11 cellular contexts compared by ENCODE assay signal in genomic region chr10:113666682-113667252, GRCh38. TPM values are rescaled to one million over a fixed set of nuclear protein-coding genes. Genes with fewer than 3 reads are reported as not detected.
DNase-seq lines count a peak whose midpoint lies in the region; ATAC-seq and TF ChIP-seq lines count a peak whose summit lies in the region.
"Had no signal": no experiment of that assay in that cellular context is flagged by ENCODE, and none has a peak within 500 bp of the region (broad histone marks: within the 10 kb centered on the region; RNA-seq: fewer than 3 reads in every experiment).

No MANE protein-coding gene starts in this region.

- TF ChIP-seq CTCF in DND-41 (IDR thresholded peaks at IDR 0.05; ENCODE audit: borderline replicate concordance, extremely low read depth, low read length, poor library complexity, severe bottlenecking): no peak

- DNase-seq in DND-41 (peak; percentile 26), amniotic epithelial cell (ENCODE audit: low read depth) (peak; percentile 36), aorta (no peak), putamen (ENCODE audit: low spot score) (no peak), DMS 273 treated with DMSO at 0.1 percent for 48 hours (lab: John Stamatoyannopoulos, UW) (no peak), NCI-H1694 treated with DMSO at 0.1 percent for 48 hours (lab: John Stamatoyannopoulos, UW) (no peak)
- DNase-seq: DMS153; effector CD4-positive, alpha-beta T cell; naive thymus-derived CD8-positive, alpha-beta T cell had no signal

- H3K27me3 ChIP-seq in DND-41 (ENCODE audit: insufficient read depth, low read length, poor library complexity) (no peaks in the 10 kb centered on the region), aorta (ENCODE audit: control insufficient read depth in 1 of 2, insufficient read depth in 2 of 2, low read length in 1 of 2) (no peaks in the 10 kb centered on the region)

- H3K79me2 ChIP-seq in DND-41 (ENCODE audit: insufficient read depth, low read length): no peaks in the 10 kb centered on the region

- H3K27ac ChIP-seq in DND-41 (ENCODE audit: low read length): no peak overlapping the region
- no peak overlapping the region for H3K27ac ChIP-seq in aorta (ENCODE audit: low read depth in 1 of 2, low read length in 2 of 2)

- ATAC-seq in DND-41 (ENCODE audit: insufficient read depth, low read depth) (peak; percentile 80), GM19438 (IDR thresholded peaks at IDR 0.05; ENCODE audit: low read depth, unreplicated experiment) (peak; percentile 81), HG03280 (IDR thresholded peaks at IDR 0.05; ENCODE audit: unreplicated experiment) (peak; percentile 65), aorta (ENCODE audit: low FRiP score) (no peak)
- ATAC-seq: naive thymus-derived CD8-positive, alpha-beta T cell had no signal

- H4K20me1 ChIP-seq in DND-41 (ENCODE audit: insufficient read depth, low read length): no peaks in the 10 kb centered on the region

- intact Hi-C loops in aorta (cut with DNase I): no loop called here

- H3K9me3 ChIP-seq in DND-41 (ENCODE audit: insufficient read depth, low read length, severe bottlenecking) (no peaks in the 10 kb centered on the region), aorta (ENCODE audit: control insufficient read depth, low read length) (no peaks in the 10 kb centered on the region)

- no peak overlapping the region for H2AFZ ChIP-seq in DND-41 (ENCODE audit: low read depth, low read length)

- H3K4me3 ChIP-seq in DND-41 (ENCODE audit: low read depth in 1 of 2, low read length in 2 of 2) (no peak overlapping the region), aorta (ENCODE audit: low read length in 2 of 2) (no peak overlapping the region)

- WGBS in aorta, 2 donors: 53 to 77% methylated on average over 5 of the region's 5 CpGs

- no peak overlapping the region for H3K9ac ChIP-seq in DND-41 (ENCODE audit: low read depth, low read length)

- no peak overlapping the region for H3K4me2 ChIP-seq in DND-41 (ENCODE audit: insufficient read depth, low read length)

- no peaks in the 10 kb centered on the region for H3K36me3 ChIP-seq in DND-41 (ENCODE audit: insufficient read depth, low read length)
- H3K36me3 ChIP-seq in aorta (ENCODE audit: control insufficient read depth in 1 of 2, insufficient read depth in 2 of 2, low read length in 1 of 2): no peaks in the 10 kb centered on the region

- H3K4me1 ChIP-seq in DND-41 (ENCODE audit: insufficient read depth, low read length) (peaks cover 4% of the 10 kb centered on the region; the same call in 1 of the 2 replicates), aorta (ENCODE audit: control insufficient read depth in 1 of 2, insufficient read depth in 2 of 2, low read length in 2 of 2) (no peaks in the 10 kb centered on the region)

RNA-seq across cellular contexts. Expression of gene NRAP, which starts 2.9 kb away (rescaled TPM):
- total RNA-seq in aorta: not detected
- polyA plus RNA-seq in aorta: under 1 TPM; 0.03 to 0.88 TPM
- total RNA-seq: naive thymus-derived CD8-positive, alpha-beta T cell had no signal
- polyA plus RNA-seq: naive thymus-derived CD8-positive, alpha-beta T cell had no signal

RNA-seq across cellular contexts. Expression of gene CASP7, which starts 12.9 kb away (rescaled TPM):
- total RNA-seq in aorta: 10 to 100 TPM; 17.6 to 22.2 TPM
- 10 to 100 TPM; 16.5 to 35.2 TPM for polyA plus RNA-seq in aorta

Comparison
In these comparisons a context has a peak if more than half of its experiments do, and no peak if none do; other contexts are left out.
1. DNase-seq: peak in DND-41 (single experiment) and amniotic epithelial cell (single experiment); none in aorta (0 of 2), putamen (single experiment), DMS 273 treated with DMSO at 0.1 percent for 48 hours (single experiment) and NCI-H1694 treated with DMSO at 0.1 percent for 48 hours (single experiment).